ENCODE assay signal across 8 cellular contexts in genomic region chr21:44911384-44912157, GRCh38. TPM values are rescaled to one million over a fixed set of nuclear protein-coding genes. Genes with fewer than 3 reads are reported as not detected.
A peak's percentile ranks its signal among the peaks of the same experiment; 100 is the strongest.
DNase-seq lines count a peak whose midpoint lies in the region; ATAC-seq and TF ChIP-seq lines count a peak whose summit lies in the region.

No MANE protein-coding gene starts in this region.

- no peak for TF ChIP-seq POLR2A in Peyer's patch (IDR thresholded peaks at IDR 0.05)

- no peak for ATAC-seq in GM21737 (IDR thresholded peaks at IDR 0.05; ENCODE audit: unreplicated experiment)

- H3K4me1 ChIP-seq in Peyer's patch (peaks cover 5 to 52% (median 36%) of the 10 kb centered on the region in 4 donors), left ventricle myocardium inferior (peaks cover 24% of the 10 kb centered on the region)

- no peaks in the 10 kb centered on the region for H3K27me3 ChIP-seq in Peyer's patch
- H3K27me3 ChIP-seq in left ventricle myocardium inferior (ENCODE audit: low read depth) = peaks cover 9% of the 10 kb centered on the region

- peaks cover 78% of the 10 kb centered on the region for H3K4me1 Mint-ChIP-seq in activated naive CD4-positive, alpha-beta T cell treated with anti-CD3 and anti-CD28 coated beads for 36 hours (ENCODE audit: low read depth)

- TF ChIP-seq CTCF in Peyer's patch (IDR thresholded peaks at IDR 0.05) (peak in 4 of 6 experiments; percentile 46 to 80 (median 79)), left ventricle myocardium inferior (IDR thresholded peaks at IDR 0.05; ENCODE audit: borderline replicate concordance) (peak; percentile 39)

- intact Hi-C loops in activated naive CD4-positive, alpha-beta T cell treated with anti-CD3 and anti-CD28 coated beads for 36 hours (cut with micrococcal nuclease) = loop anchor here (1.0 kb wide), 1 partner anchor 19 kb away; no protein-coding TSS in a partner anchor
- intact Hi-C loops in left ventricle myocardium inferior (cut with micrococcal nuclease) = no loop called here

- H3K36me3 ChIP-seq in Peyer's patch (no peaks in the 10 kb centered on the region), left ventricle myocardium inferior (no peaks in the 10 kb centered on the region)

- H3K4me3 ChIP-seq in Peyer's patch = peak overlapping the region in 1 of 4 donors; percentile 14
- H3K4me3 ChIP-seq in left ventricle myocardium inferior = no peak overlapping the region

- H3K27ac ChIP-seq in Peyer's patch = peak overlapping the region; percentile 50 to 77 (median 70)
- H3K27ac ChIP-seq in left ventricle myocardium inferior (replicated peaks) = peak overlapping the region; percentile 51

- no peaks in the 10 kb centered on the region for H3K9me3 ChIP-seq in Peyer's patch
- no peaks in the 10 kb centered on the region for H3K9me3 ChIP-seq in left ventricle myocardium inferior (replicated peaks)

- H3K27me3 Mint-ChIP-seq in activated naive CD4-positive, alpha-beta T cell treated with anti-CD3 and anti-CD28 coated beads for 36 hours (ENCODE audit: low read depth) = no peaks in the 10 kb centered on the region

- H3K27ac Mint-ChIP-seq in activated naive CD4-positive, alpha-beta T cell treated with anti-CD3 and anti-CD28 coated beads for 36 hours = peak overlapping the region; percentile 93

- H3K36me3 Mint-ChIP-seq in activated naive CD4-positive, alpha-beta T cell treated with anti-CD3 and anti-CD28 coated beads for 36 hours (ENCODE audit: low read depth) = peaks cover 8% of the 10 kb centered on the region

- H3K9me3 Mint-ChIP-seq in activated naive CD4-positive, alpha-beta T cell treated with anti-CD3 and anti-CD28 coated beads for 36 hours = no peaks in the 10 kb centered on the region

- peak; percentile 29 for DNase-seq in SIG-M5 treated with dmso at 0.1 percent for 504 hours (lab: John Stamatoyannopoulos, UW; ENCODE audit: unreplicated experiment)
- DNase-seq in SIG-M5 (lab: John Stamatoyannopoulos, UW) = no peak
- peak in 2 of 3 donors; percentile 88 to 96 for DNase-seq in Peyer's patch
- DNase-seq in activated naive CD4-positive, alpha-beta T cell treated with anti-CD3 and anti-CD28 coated beads for 36 hours = peak; percentile 70
- peak; percentile 82 for DNase-seq in left ventricle myocardium inferior
- peak; percentile 35 for DNase-seq in stimulated activated CD4-positive, alpha-beta T cell treated with anti-CD3 and anti-CD28 coated beads, Interleukin-15, amount 100 ng/mL, for 1 hour (ENCODE audit: low read depth in 1 of 2, low spot score in 1 of 2)
- no peak for DNase-seq in iPS-NIHi11 (ENCODE audit: low spot score)

- CTCF ChIA-PET in activated naive CD4-positive, alpha-beta T cell treated with anti-CD3 and anti-CD28 coated beads for 36 hours (lab: Charles Lee) = interaction anchor here (0.9 to 2.4 kb wide), 8 partner anchors 8 to 38 kb away, joined by 3 to 14 read pairs (median 4); partner anchors contain the start of gene PTTG1IP

- H3K4me3 Mint-ChIP-seq in activated naive CD4-positive, alpha-beta T cell treated with anti-CD3 and anti-CD28 coated beads for 36 hours = peak overlapping the region; percentile 57

RNA-seq across cellular contexts. Expression of gene ITGB2, which starts 9.1 kb away (rescaled TPM):
- total RNA-seq in Peyer's patch = 10 to 100 TPM in 3 of 4 donors, 1 to 10 TPM in 1; 9.3 to 58.6 (median 16.4) TPM
- 100 to 1,000 TPM; 182 to 185 TPM for total RNA-seq in activated naive CD4-positive, alpha-beta T cell treated with anti-CD3 and anti-CD28 coated beads for 36 hours
- 18.6 TPM for total RNA-seq in left ventricle myocardium inferior

RNA-seq across cellular contexts. Expression of gene SLX9, which starts 28.3 kb away (rescaled TPM):
- 10 to 100 TPM in 1 of 4 donors, 1 to 10 TPM in 2, not detected in 1; 7.8 to 10.5 (median 10.0) TPM for total RNA-seq in Peyer's patch
- 10 to 100 TPM; 61.8 to 63.4 TPM for total RNA-seq in activated naive CD4-positive, alpha-beta T cell treated with anti-CD3 and anti-CD28 coated beads for 36 hours
- total RNA-seq in left ventricle myocardium inferior = 70.7 TPM

RNA-seq across cellular contexts. Expression of gene PTTG1IP, which starts 38.1 kb away (rescaled TPM):
- total RNA-seq in Peyer's patch = 100 to 1,000 TPM in 3 of 4 donors, 10 to 100 TPM in 1; 69.3 to 495 (median 390) TPM
- total RNA-seq in activated naive CD4-positive, alpha-beta T cell treated with anti-CD3 and anti-CD28 coated beads for 36 hours = 10 to 100 TPM; 37.6 to 38.5 TPM
- total RNA-seq in left ventricle myocardium inferior = 171 TPM

Comparison
In these comparisons a context has a peak if more than half of its experiments do, and no peak if none do; other contexts are left out.
1. DNase-seq: peak in SIG-M5 treated with dmso at 0.1 percent for 504 hours (single experiment), Peyer's patch (2 of 3), activated naive CD4-positive, alpha-beta T cell treated with anti-CD3 and anti-CD28 coated beads for 36 hours (single experiment), left ventricle myocardium inferior (single experiment) and stimulated activated CD4-positive, alpha-beta T cell treated with anti-CD3 and anti-CD28 coated beads, Interleukin-15, amount 100 ng/mL, for 1 hour (2 of 2); none in SIG-M5 (single experiment) and iPS-NIHi11 (single experiment).